In genomic region chr20:9241232-9241692, GRCh38 we compare ENCODE assay signal across 12 cellular contexts.
DNase-seq lines count a peak whose midpoint lies in the region; ATAC-seq, FAIRE-seq and TF ChIP-seq lines count a peak whose summit lies in the region.
"Had no signal": no experiment of that assay in that cellular context is flagged by ENCODE, and none has a peak within 500 bp of the region (broad histone marks: within the 10 kb centered on the region; RNA-seq: fewer than 3 reads in every experiment).

No MANE protein-coding gene starts in this region.

- POLR2A ChIA-PET in BJ (lab: Charles Lee), result interaction anchor here (0.5 kb wide), 1 partner anchor 399 kb away, joined by 3 read pairs; no protein-coding TSS in a partner anchor

- H3K36me3 ChIP-seq in BJ (ENCODE audit: control insufficient read depth, insufficient read depth, low read length) (no peaks in the 10 kb centered on the region), testis (ENCODE audit: low read depth, missing control alignments) (no peaks in the 10 kb centered on the region)
- H3K36me3 ChIP-seq: cardiac muscle cell, prostate gland had no signal

- no peaks in the 10 kb centered on the region for H3K4me1 ChIP-seq in testis
- H3K4me1 ChIP-seq: prostate gland had no signal

- TF ChIP-seq POLR2A in testis (IDR thresholded peaks at IDR 0.05), result no peak

- TF ChIP-seq CTCF in BJ (IDR thresholded peaks at IDR 0.05; ENCODE audit: insufficient read depth, low read depth, low read length) (no peak), astrocyte of the spinal cord (IDR thresholded peaks at IDR 0.05; ENCODE audit: low read depth, low read length) (no peak), testis (IDR thresholded peaks at IDR 0.05) (no peak)

- H3K27me3 ChIP-seq in BJ (ENCODE audit: control insufficient read depth, insufficient read depth, low read length) (no peaks in the 10 kb centered on the region), testis (no peaks in the 10 kb centered on the region)
- H3K27me3 ChIP-seq: cardiac muscle cell had no signal

- H3K4me3 ChIP-seq in BJ (ENCODE audit: low read depth, low read length), result no peak overlapping the region
- H3K4me3 ChIP-seq in astrocyte of the spinal cord (ENCODE audit: low read depth, low read length), result no peak overlapping the region
- no peak overlapping the region for H3K4me3 ChIP-seq in testis
- H3K4me3 ChIP-seq: cardiac muscle cell, prostate gland had no signal

- intact Hi-C loops in testis (cut with DNase I; ENCODE audit: low total_unique reads), result no loop called here

- CTCF ChIA-PET in BJ (lab: Yijun Ruan, JAX), result interaction anchor here (0.8 to 1.6 kb wide), 5 partner anchors 8 to 387 kb away, joined by 3 to 4 read pairs (median 3); no protein-coding TSS in a partner anchor

- FAIRE-seq in HTR-8/SVneo (lab: Jason Lieb, UNC), result no peak

- ATAC-seq in GM21447 (IDR thresholded peaks at IDR 0.05; ENCODE audit: unreplicated experiment), result no peak
- ATAC-seq in GM21528 (IDR thresholded peaks at IDR 0.05; ENCODE audit: low FRiP score, unreplicated experiment), result no peak
- ATAC-seq: Panc1 had no signal

- no peaks in the 10 kb centered on the region for H3K9me3 ChIP-seq in testis
- H3K9me3 ChIP-seq: prostate gland had no signal

- H3K27ac ChIP-seq in testis, result no peak overlapping the region
- H3K27ac ChIP-seq: cardiac muscle cell, prostate gland had no signal

- DNase-seq in BJ (ENCODE audit: low read depth) (peak; percentile 44), HTR-8/SVneo (ENCODE audit: insufficient read length, low spot score) (peak; percentile 27), astrocyte of the spinal cord (ENCODE audit: low read depth, low spot score) (peak; percentile 90), lung microvascular endothelial cell (ENCODE audit: low read depth in 2 of 2) (peak; percentile 4 to 55), testis (no peak)
- DNase-seq in stimulated activated CD4-positive, alpha-beta T cell treated with anti-CD3 and anti-CD28 coated beads, Interleukin-15, amount 100 ng/mL, for 24 hours, result no peak
- DNase-seq: DND-41 had no signal

- in situ Hi-C loops in astrocyte of the spinal cord (cut with HindIII; ENCODE audit: low sequenced_read_pairs), result no loop called here

Comparison
In these comparisons a context has a peak if more than half of its experiments do, and no peak if none do; other contexts are left out.
1. DNase-seq: peak in BJ (single experiment), HTR-8/SVneo (single experiment), astrocyte of the spinal cord (single experiment) and lung microvascular endothelial cell (2 of 2); none in stimulated activated CD4-positive, alpha-beta T cell treated with anti-CD3 and anti-CD28 coated beads, Interleukin-15, amount 100 ng/mL, for 24 hours (single experiment) and testis (single experiment).